ENCODE assay signal across 15 cellular contexts in genomic region chr7:2670171-2670570, GRCh38. TPM values are rescaled to one million over a fixed set of nuclear protein-coding genes. Genes with fewer than 3 reads are reported as not detected.
DNase-seq lines count a peak whose midpoint lies in the region; ATAC-seq, FAIRE-seq and TF ChIP-seq lines count a peak whose summit lies in the region.
"Had no signal": no experiment of that assay in that cellular context is flagged by ENCODE, and none has a peak within 500 bp of the region (broad histone marks: within the 10 kb centered on the region; RNA-seq: fewer than 3 reads in every experiment).

No MANE protein-coding gene starts in this region.

- no peaks in the 10 kb centered on the region for H3K27me3 ChIP-seq in right cardiac atrium (ENCODE audit: control insufficient read depth, insufficient read depth)
- H3K27me3 ChIP-seq in heart left ventricle, result peaks cover 0 to 7% (median 0%) of the 10 kb centered on the region in 9 donors
- no peaks in the 10 kb centered on the region for H3K27me3 ChIP-seq in CD4-positive, alpha-beta memory T cell (ENCODE audit: insufficient read depth, low read length)

- WGBS in right cardiac atrium, result 88% methylated on average over 13 of the region's 13 CpGs
- 80 to 89% (median 85%) methylated on average over 13 of the region's 13 CpGs for WGBS in heart left ventricle, 4 donors

- DNase-seq in right cardiac atrium (peak; percentile 8 to 53 (median 28)), heart left ventricle (no peak), sciatic nerve (ENCODE audit: low spot score) (no peak), urothelium cell line (ENCODE audit: low spot score) (no peak)
- DNase-seq in CD4-positive, alpha-beta memory T cell, result no peak
- no peak for DNase-seq in stimulated activated CD4-positive, alpha-beta T cell treated with anti-CD3 and anti-CD28 coated beads, Interleukin-15, amount 100 ng/mL, for 24 hours
- DNase-seq: DMS79 had no signal

- no peak for TF ChIP-seq POLR2A in heart left ventricle (IDR thresholded peaks at IDR 0.05)

- no peaks in the 10 kb centered on the region for H3K36me3 ChIP-seq in heart left ventricle
- no peaks in the 10 kb centered on the region for H3K36me3 ChIP-seq in CD4-positive, alpha-beta memory T cell (ENCODE audit: insufficient read depth, low read length)

- no peak for TF ChIP-seq CTCF in heart left ventricle (IDR thresholded peaks at IDR 0.05)

- H3K4me1 ChIP-seq in right cardiac atrium (ENCODE audit: control insufficient read depth, insufficient read depth, low read length) (no peaks in the 10 kb centered on the region), heart left ventricle (peaks cover 0 to 14% (median 1%) of the 10 kb centered on the region in 12 donors)
- H3K4me1 ChIP-seq in CD4-positive, alpha-beta memory T cell (ENCODE audit: insufficient read depth, low read length), result peaks cover 7% of the 10 kb centered on the region

- POLR2A ChIA-PET in CD4-positive, alpha-beta memory T cell (lab: Charles Lee; ENCODE audit: partially characterized antibody), result interaction anchor here (1.0 to 2.8 kb wide), 3 partner anchors 40 to 49 kb away, joined by 3 to 26 read pairs (median 4); no protein-coding TSS in a partner anchor

- CTCF ChIA-PET in CD4-positive, alpha-beta memory T cell (lab: Charles Lee; ENCODE audit: partially characterized antibody), result interaction anchor here (0.9 to 12.1 kb wide), 11 partner anchors 11 to 531 kb away, joined by 3 to 220 read pairs (median 4); no protein-coding TSS in a partner anchor

- no peaks in the 10 kb centered on the region for H3K36me3 Mint-ChIP-seq in CD4-positive, alpha-beta memory T cell
- H3K36me3 Mint-ChIP-seq: CD4-positive, CD25-positive, alpha-beta regulatory T cell had no signal

- H3K27ac ChIP-seq in right cardiac atrium (ENCODE audit: low read length) (no peak overlapping the region), heart left ventricle (no peak overlapping the region)
- H3K27ac ChIP-seq in CD4-positive, alpha-beta memory T cell (ENCODE audit: low read depth, low read length), result no peak overlapping the region
- H3K27ac ChIP-seq: 22Rv1, GM23248 had no signal

- H3K9me3 ChIP-seq in right cardiac atrium (ENCODE audit: control insufficient read depth, low read length) (no peaks in the 10 kb centered on the region), heart left ventricle (peaks cover 0 to 7% (median under 1%) of the 10 kb centered on the region in 12 donors)
- H3K9me3 ChIP-seq in CD4-positive, alpha-beta memory T cell (ENCODE audit: control insufficient read depth in 1 of 2, low read length in 2 of 2), result no peaks in the 10 kb centered on the region

- H3K9me3 Mint-ChIP-seq in CD4-positive, alpha-beta memory T cell, result no peaks in the 10 kb centered on the region
- H3K9me3 Mint-ChIP-seq: CD4-positive, CD25-positive, alpha-beta regulatory T cell had no signal

- peak in 1 of 2 donors; percentile 4 for ATAC-seq in right cardiac atrium
- ATAC-seq in heart left ventricle, result no peak
- peak; percentile 8 for ATAC-seq in esophagus mucosa
- ATAC-seq in sciatic nerve, result peak; percentile 30
- ATAC-seq in GM21390 (IDR thresholded peaks at IDR 0.05; ENCODE audit: unreplicated experiment), result no peak

- peak; percentile 91 for FAIRE-seq in urothelium cell line (lab: Jason Lieb, UNC)
- FAIRE-seq: GM12878 had no signal

- intact Hi-C loops in right cardiac atrium (cut with DNase I), result no loop called here
- intact Hi-C loops in heart left ventricle (cut with DNase I), result loop anchor here in 2 of 10 donors (5.0 to 10.0 kb wide), 2 partner anchors 485 to 487 kb away; no protein-coding TSS in a partner anchor
- intact Hi-C loops in sciatic nerve (cut with DNase I), result no loop called here
- intact Hi-C loops in CD4-positive, alpha-beta memory T cell (cut with micrococcal nuclease), result no loop called here

- peaks cover 0 to 12% (median 4%) of the 10 kb centered on the region in 4 donors for H3K4me1 Mint-ChIP-seq in CD4-positive, alpha-beta memory T cell

- no peak overlapping the region for H3K27ac Mint-ChIP-seq in CD4-positive, alpha-beta memory T cell

- H3K4me3 ChIP-seq in right cardiac atrium (ENCODE audit: low read length) (no peak overlapping the region), heart left ventricle (no peak overlapping the region)
- no peak overlapping the region for H3K4me3 ChIP-seq in CD4-positive, alpha-beta memory T cell (ENCODE audit: low read length in 2 of 2)
- H3K4me3 ChIP-seq: GM12878, GM23248 had no signal

- peaks cover 8 to 11% of the 10 kb centered on the region in 2 donors for H3K27me3 Mint-ChIP-seq in CD4-positive, alpha-beta memory T cell

- H3K4me3 Mint-ChIP-seq in CD4-positive, alpha-beta memory T cell, result peak overlapping the region in 1 of 8 donors; percentile 8

RNA-seq across cellular contexts. Expression of gene AMZ1, which starts 17.8 kb away (rescaled TPM):
- total RNA-seq in right cardiac atrium (1 to 10 TPM in 1 of 4 donors, under 1 TPM in 3; 0.45 to 1.0 (median 0.91) TPM), heart left ventricle (under 1 TPM in 3 of 9 donors, not detected in 6; 0.05 to 0.48 (median 0.10) TPM), esophagus mucosa (0.12 TPM), sciatic nerve (0.31 TPM)
- polyA plus RNA-seq in right cardiac atrium (0.36 TPM), heart left ventricle (under 1 TPM; 0.01 to 0.04 TPM)
- total RNA-seq in CD4-positive, alpha-beta memory T cell, result 1 to 10 TPM; 1.6 to 2.0 TPM
- under 1 TPM in 1 of 2 donors, not detected in 1; 0.15 TPM for polyA plus RNA-seq in CD4-positive, alpha-beta memory T cell
- total RNA-seq: A673, G401 had no signal

RNA-seq across cellular contexts. Expression of gene TTYH3, which starts 38.4 kb away (rescaled TPM):
- 10 to 100 TPM; 12.4 to 25.0 (median 17.0) TPM for total RNA-seq in right cardiac atrium
- 8.1 TPM for polyA plus RNA-seq in right cardiac atrium
- 100 to 1,000 TPM in 1 of 9 donors, 10 to 100 TPM in 7, 1 to 10 TPM in 1; 8.5 to 104 (median 12.8) TPM for total RNA-seq in heart left ventricle
- polyA plus RNA-seq in heart left ventricle, result 10 to 100 TPM in 1 of 2 donors, 1 to 10 TPM in 1; 5.7 to 14.8 TPM
- total RNA-seq in esophagus mucosa, result 11.7 TPM
- 38.6 TPM for total RNA-seq in sciatic nerve
- total RNA-seq in CD4-positive, alpha-beta memory T cell, result 10 to 100 TPM; 10.3 to 12.0 TPM
- 1 to 10 TPM in 1 of 2 donors, under 1 TPM in 1; 0.14 to 1.3 TPM for polyA plus RNA-seq in CD4-positive, alpha-beta memory T cell

Comparison
In these comparisons a context has a peak if more than half of its experiments do, and no peak if none do; other contexts are left out.
1. DNase-seq: peak in right cardiac atrium (3 of 3); none in heart left ventricle (0 of 5), sciatic nerve (single experiment), urothelium cell line (single experiment), CD4-positive, alpha-beta memory T cell (0 of 5) and stimulated activated CD4-positive, alpha-beta T cell treated with anti-CD3 and anti-CD28 coated beads, Interleukin-15, amount 100 ng/mL, for 24 hours (single experiment).
2. ATAC-seq: peak in esophagus mucosa (single experiment) and sciatic nerve (single experiment); none in heart left ventricle (0 of 4) and GM21390 (single experiment).